18 cellular contexts compared by ENCODE assay signal in genomic region chr10:113086282-113086681, GRCh38.
A peak's percentile ranks its signal among the peaks of the same experiment; 100 is the strongest.
DNase-seq lines count a peak whose midpoint lies in the region; ATAC-seq and TF ChIP-seq lines count a peak whose summit lies in the region.
"Had no signal": no experiment of that assay in that cellular context is flagged by ENCODE, and none has a peak within 500 bp of the region (broad histone marks: within the 10 kb centered on the region; RNA-seq: fewer than 3 reads in every experiment).

No MANE protein-coding gene starts in this region.

- H3K36me3 Mint-ChIP-seq in progenitor cell of endocrine pancreas (ENCODE audit: insufficient read depth), result peaks cover 16% of the 10 kb centered on the region
- peaks cover 48 to 51% of the 10 kb centered on the region in 2 donors for H3K36me3 Mint-ChIP-seq in CD14-positive monocyte
- H3K36me3 Mint-ChIP-seq in activated CD4-positive, alpha-beta memory T cell treated with anti-CD3 and anti-CD28 coated beads for 36 hours, result no peaks in the 10 kb centered on the region

- H3K4me2 ChIP-seq in PC-3 (ENCODE audit: low read length), result peak overlapping the region; percentile 67
- H3K4me2 ChIP-seq: KMS-11, neural progenitor cell had no signal

- peaks cover 16% of the 10 kb centered on the region; the same call in 1 of the 2 replicates for H3K36me3 ChIP-seq in PC-3 (ENCODE audit: low read depth, low read length)
- H3K36me3 ChIP-seq: neural progenitor cell, right atrium auricular region had no signal

- TF ChIP-seq CTCF in PC-3 (conservative IDR thresholded peaks at IDR 0.05; ENCODE audit: low read depth, low read length) (no peak), progenitor cell of endocrine pancreas (IDR thresholded peaks at IDR 0.05; ENCODE audit: unreplicated experiment) (no peak), CD14-positive monocyte (IDR thresholded peaks at IDR 0.05) (no peak), foreskin fibroblast (IDR thresholded peaks at IDR 0.05; ENCODE audit: low read depth, low read length) (no peak)

- H3K9me3 Mint-ChIP-seq in progenitor cell of endocrine pancreas (ENCODE audit: low read depth), result no peaks in the 10 kb centered on the region
- peaks cover 0 to 15% (median 8%) of the 10 kb centered on the region in 7 donors for H3K9me3 Mint-ChIP-seq in CD14-positive monocyte
- H3K9me3 Mint-ChIP-seq in activated CD4-positive, alpha-beta memory T cell treated with anti-CD3 and anti-CD28 coated beads for 36 hours, result no peaks in the 10 kb centered on the region
- H3K9me3 Mint-ChIP-seq: activated CD4-positive, alpha-beta T cell treated with anti-CD3 and anti-CD28 coated beads, Interleukin-2, amount 10 ng/mL, durations not matched to agents 7 days and 5 days; activated naive CD4-positive, alpha-beta T cell treated with anti-CD3 and anti-CD28 coated beads for 36 hours; neural progenitor cell had no signal

- peaks cover 9% of the 10 kb centered on the region for H3F3A ChIP-seq in PC-3 (ENCODE audit: low read length, unreplicated experiment)

- no TSS peak for BruUV-seq in PC-3 (replicated peaks; lab: Mats Ljungman, UMichigan)

- no peak overlapping the region for H3K4me3 Mint-ChIP-seq in progenitor cell of endocrine pancreas (ENCODE audit: low read depth)
- H3K4me3 Mint-ChIP-seq in CD14-positive monocyte, result peak overlapping the region in 1 of 2 donors; percentile 30
- H3K4me3 Mint-ChIP-seq in activated CD4-positive, alpha-beta memory T cell treated with anti-CD3 and anti-CD28 coated beads for 36 hours, result no peak overlapping the region
- H3K4me3 Mint-ChIP-seq: activated CD4-positive, alpha-beta T cell treated with anti-CD3 and anti-CD28 coated beads, Interleukin-2, amount 10 ng/mL, durations not matched to agents 7 days and 5 days; activated naive CD4-positive, alpha-beta T cell treated with anti-CD3 and anti-CD28 coated beads for 36 hours; neural progenitor cell had no signal

- H3K27ac ChIP-seq in PC-3 (ENCODE audit: low read length) (peak overlapping the region; percentile 97), epithelial cell of prostate (peak overlapping the region; percentile 78)
- H3K27ac ChIP-seq: KMS-11, neural progenitor cell had no signal

- POLR2A ChIA-PET in PC-3 (lab: Charles Lee; ENCODE audit: unreplicated experiment), result no interaction called here
- POLR2A ChIA-PET in activated CD4-positive, alpha-beta memory T cell treated with anti-CD3 and anti-CD28 coated beads for 36 hours (lab: Charles Lee), result interaction anchor here (0.6 kb wide), 1 partner anchor 832 kb away, joined by 3 read pairs; no protein-coding TSS in a partner anchor

- peaks cover 39% of the 10 kb centered on the region for H3K4me1 ChIP-seq in PC-3 (ENCODE audit: insufficient read depth, low read length)

- no peaks in the 10 kb centered on the region for H3K9me2 ChIP-seq in PC-3 (replicated peaks; ENCODE audit: low read length)

- H3K4me1 Mint-ChIP-seq in progenitor cell of endocrine pancreas (ENCODE audit: low read depth) (peaks cover 22% of the 10 kb centered on the region), CD14-positive monocyte (peaks cover 12% of the 10 kb centered on the region)
- H3K4me1 Mint-ChIP-seq in activated CD4-positive, alpha-beta memory T cell treated with anti-CD3 and anti-CD28 coated beads for 36 hours (ENCODE audit: low read depth), result no peaks in the 10 kb centered on the region
- H3K4me1 Mint-ChIP-seq: activated CD4-positive, alpha-beta T cell treated with anti-CD3 and anti-CD28 coated beads, Interleukin-2, amount 10 ng/mL, durations not matched to agents 7 days and 5 days had no signal

- CTCF ChIA-PET in PC-3 (lab: Charles Lee), result no interaction called here
- CTCF ChIA-PET in activated CD4-positive, alpha-beta memory T cell treated with anti-CD3 and anti-CD28 coated beads for 36 hours (lab: Charles Lee), result no interaction called here

- ATAC-seq in PC-3 (no peak; the same call in 1 of the 2 replicates), GM21367 (IDR thresholded peaks at IDR 0.05; ENCODE audit: unreplicated experiment) (no peak)

- H3K27ac Mint-ChIP-seq in progenitor cell of endocrine pancreas, result peak overlapping the region; percentile 91
- no peak overlapping the region for H3K27ac Mint-ChIP-seq in CD14-positive monocyte
- no peak overlapping the region for H3K27ac Mint-ChIP-seq in activated CD4-positive, alpha-beta memory T cell treated with anti-CD3 and anti-CD28 coated beads for 36 hours
- H3K27ac Mint-ChIP-seq: activated CD4-positive, alpha-beta T cell treated with anti-CD3 and anti-CD28 coated beads, Interleukin-2, amount 10 ng/mL, durations not matched to agents 7 days and 5 days; activated naive CD4-positive, alpha-beta T cell treated with anti-CD3 and anti-CD28 coated beads for 36 hours; neural progenitor cell had no signal

- H3K27me3 ChIP-seq in PC-3 (ENCODE audit: low read length), result no peaks in the 10 kb centered on the region
- H3K27me3 ChIP-seq: neural progenitor cell, right atrium auricular region had no signal

- H3K27me3 Mint-ChIP-seq in progenitor cell of endocrine pancreas, result no peaks in the 10 kb centered on the region
- H3K27me3 Mint-ChIP-seq in CD14-positive monocyte (ENCODE audit: low read depth in 3 of 3), result peaks cover 9 to 29% (median 27%) of the 10 kb centered on the region in 3 donors
- H3K27me3 Mint-ChIP-seq in activated CD4-positive, alpha-beta memory T cell treated with anti-CD3 and anti-CD28 coated beads for 36 hours, result no peaks in the 10 kb centered on the region
- H3K27me3 Mint-ChIP-seq: activated CD4-positive, alpha-beta T cell treated with anti-CD3 and anti-CD28 coated beads, Interleukin-2, amount 10 ng/mL, durations not matched to agents 7 days and 5 days had no signal

- peak; percentile 53 for DNase-seq in ELR (ENCODE audit: low read depth)
- DNase-seq in PC-3, result no peak
- no peak for DNase-seq in epithelial cell of prostate (ENCODE audit: low read depth, low spot score)
- DNase-seq in progenitor cell of endocrine pancreas (ENCODE audit: low spot score, unreplicated experiment), result no peak
- DNase-seq in CD14-positive monocyte (ENCODE audit: low spot score), result no peak
- DNase-seq in foreskin fibroblast, result no peak
- DNase-seq in activated CD4-positive, alpha-beta memory T cell treated with anti-CD3 and anti-CD28 coated beads for 36 hours, result no peak
- DNase-seq: activated CD4-positive, alpha-beta T cell treated with anti-CD3 and anti-CD28 coated beads, Interleukin-2, amount 10 ng/mL, durations not matched to agents 7 days and 5 days; activated naive CD4-positive, alpha-beta T cell treated with anti-CD3 and anti-CD28 coated beads for 36 hours; head of caudate nucleus; mammary epithelial cell; NCI-H1417; NCI-H748 treated with DMSO at 0.1 percent for 48 hours; SW 1271 had no signal

- no peaks in the 10 kb centered on the region for H4K20me1 ChIP-seq in PC-3 (ENCODE audit: low read length)

- peaks cover 63% of the 10 kb centered on the region for H3K79me2 ChIP-seq in PC-3 (ENCODE audit: low read length)

- no peaks in the 10 kb centered on the region for H3K9me3 ChIP-seq in PC-3 (ENCODE audit: low read length)
- H3K9me3 ChIP-seq: right atrium auricular region had no signal

- intact Hi-C loops in PC-3 (cut with micrococcal nuclease), result loop anchor here (2.0 kb wide), 1 partner anchor 129 kb away; no protein-coding TSS in a partner anchor
- intact Hi-C loops in CD14-positive monocyte (cut with micrococcal nuclease), result no loop called here
- intact Hi-C loops in activated CD4-positive, alpha-beta memory T cell treated with anti-CD3 and anti-CD28 coated beads for 36 hours (cut with micrococcal nuclease), result no loop called here

- no peak overlapping the region for H2AFZ ChIP-seq in PC-3 (ENCODE audit: low read length)
- H2AFZ ChIP-seq: neural progenitor cell had no signal

- H3K9ac ChIP-seq in PC-3 (ENCODE audit: low read length), result peak overlapping the region; percentile 62
- H3K9ac ChIP-seq: KMS-11, neural progenitor cell had no signal

- H3K4me3 ChIP-seq in PC-3 (ENCODE audit: low read length) (no peak overlapping the region), foreskin fibroblast (ENCODE audit: low read depth in 1 of 2, low read length in 2 of 2) (no peak overlapping the region)
- H3K4me3 ChIP-seq: neural progenitor cell, right atrium auricular region had no signal
